ENCODE assay signal across 1 cellular context in genomic region chr1:9807541-9807940, GRCh38.
TF ChIP-seq lines count a peak whose summit lies in the region.

No MANE protein-coding gene starts in this region.

TF ChIP-seq in SK-N-SH, 30 proteins besides CTCF, POLR2A, EP300 and RAD21 (continued from another document):
- TF ChIP-seq REST (IDR thresholded peaks at IDR 0.05; ENCODE audit: low read depth, low read length) = no peak
